In the genomic region with DNA sequence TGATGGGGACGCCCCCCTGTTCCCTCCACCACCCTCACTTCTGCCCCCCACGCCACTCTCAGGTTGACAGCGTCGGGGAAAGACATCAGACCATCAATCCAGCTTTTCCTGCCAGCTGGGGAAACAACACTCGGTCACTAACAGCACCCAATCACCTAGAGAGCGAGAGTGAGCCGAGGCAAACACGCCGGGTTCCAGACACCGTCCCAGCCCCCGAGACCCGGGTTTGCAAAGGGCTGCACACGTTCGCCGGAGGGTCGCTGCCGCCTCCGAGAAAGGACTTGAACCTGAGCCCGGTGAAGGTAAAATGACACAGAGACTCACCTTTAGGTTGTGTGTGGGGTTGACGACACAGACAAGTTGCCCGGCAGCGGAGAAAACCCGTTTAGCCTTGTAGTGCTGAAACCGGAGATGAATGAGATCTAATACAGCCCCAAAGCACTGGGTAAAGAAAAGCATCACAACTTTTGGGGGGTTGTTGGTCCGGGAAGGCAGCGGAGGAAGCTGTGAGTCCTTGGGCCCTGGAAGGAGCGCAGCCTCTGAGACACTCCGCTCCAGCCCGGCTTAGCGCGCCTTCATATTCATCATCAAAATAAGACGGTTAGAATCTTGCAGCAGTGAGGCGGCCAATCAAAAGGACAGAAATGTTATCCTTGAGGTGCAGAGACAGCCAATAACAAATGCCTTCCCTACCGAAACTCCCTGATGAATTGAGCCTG, we compare ENCODE assay signal across 9 cellular contexts. TPM values are rescaled to one million over a fixed set of nuclear protein-coding genes. Genes with fewer than 3 reads are reported as not detected.
A peak's percentile ranks its signal among the peaks of the same experiment; 100 is the strongest.
DNase-seq lines count a peak whose midpoint lies in the region; ATAC-seq and TF ChIP-seq lines count a peak whose summit lies in the region.
"Had no signal": no experiment of that assay in that cellular context is flagged by ENCODE, and none has a peak within 500 bp of the region (broad histone marks: within the 10 kb centered on the region; RNA-seq: fewer than 3 reads in every experiment).

Gene SIAH3 (minus strand): TSS at position 583 of the 719 bp plus-strand sequence. CDS start 124 bp downstream, at position 459.

- H3K18ac ChIP-seq in neuronal stem cell (ENCODE audit: low read length): peak within 1 kb of the TSS; percentile 58

- H3K4me3 ChIP-seq in epithelial cell of esophagus (ENCODE audit: low read length) (peak within 1 kb of the TSS; percentile 42), neuronal stem cell (ENCODE audit: low read length in 2 of 2) (peak within 1 kb of the TSS; percentile 12 to 75)

- H3K9ac ChIP-seq in neuronal stem cell (ENCODE audit: low read depth, low read length, poor library complexity): peak within 1 kb of the TSS; percentile 45

- H3K27me3 ChIP-seq in neuronal stem cell (ENCODE audit: control insufficient read depth in 3 of 3, insufficient read depth in 3 of 3, low read depth in 1 of 3, low read length in 3 of 3): peaks cover 5 to 30% (median 24%) of the 10 kb centered on the region in 3 experiments

- H2BK12ac ChIP-seq in neuronal stem cell (ENCODE audit: low read length): no peak within 1 kb of the TSS

- H4K91ac ChIP-seq in neuronal stem cell (ENCODE audit: low read depth, low read length, poor library complexity): peak within 1 kb of the TSS; percentile 85

- no peak within 1 kb of the TSS for H2BK120ac ChIP-seq in neuronal stem cell (ENCODE audit: low read depth, low read length)

- H2BK15ac ChIP-seq in neuronal stem cell (ENCODE audit: low read length): peak within 1 kb of the TSS; percentile 32

- H2BK5ac ChIP-seq in neuronal stem cell (ENCODE audit: low read length): no peak within 1 kb of the TSS

- H2AFZ ChIP-seq in neuronal stem cell (ENCODE audit: low read length): peak within 1 kb of the TSS; percentile 78

- no peaks in the 10 kb centered on the region for H3K36me3 ChIP-seq in neuronal stem cell (replicated peaks in 1 of 2; ENCODE audit: control insufficient read depth in 2 of 2, insufficient read depth in 2 of 2, low read length in 2 of 2)

- no peaks in the 10 kb centered on the region for H3K79me1 ChIP-seq in neuronal stem cell (ENCODE audit: low read depth, low read length)

- H3K23ac ChIP-seq in neuronal stem cell (ENCODE audit: low read depth, low read length, poor library complexity): peak within 1 kb of the TSS; percentile 12

- H3K4me1 ChIP-seq in neuronal stem cell (ENCODE audit: control insufficient read depth in 2 of 2, insufficient read depth in 1 of 2, low read depth in 1 of 2, low read length in 2 of 2): peaks cover 17 to 36% of the 10 kb centered on the region in 2 donors

- H3K9me3 ChIP-seq in neuronal stem cell (replicated peaks in 1 of 2; ENCODE audit: control insufficient read depth in 2 of 2, insufficient read depth in 1 of 2, low read depth in 1 of 2, low read length in 2 of 2): peaks cover 2 to 7% of the 10 kb centered on the region in 2 donors

- no peak within 1 kb of the TSS for H3K27ac ChIP-seq in neuronal stem cell (replicated peaks; ENCODE audit: low read length)

- no CpG with 5 or more reads among the region's 34 CpGs for WGBS in neuronal stem cell (ENCODE audit: extremely low coverage in 2 of 2, insufficient read length in 2 of 2, insufficient replicate concordance in 1 of 2), 2 donors

- peak within 1 kb of the TSS; percentile 79 for H3K4me2 ChIP-seq in neuronal stem cell (ENCODE audit: insufficient read depth, low read length, poor library complexity, severe bottlenecking)

- no peak within 1 kb of the TSS for H4K8ac ChIP-seq in neuronal stem cell (ENCODE audit: low read depth, low read length)

- no peak within 1 kb of the TSS for H2AK5ac ChIP-seq in neuronal stem cell (ENCODE audit: low read depth, low read length)

- H3K4ac ChIP-seq in neuronal stem cell (ENCODE audit: low read length): no peak within 1 kb of the TSS

- H3K14ac ChIP-seq in neuronal stem cell (ENCODE audit: low read length): peak within 1 kb of the TSS; percentile 22

- no peak for TF ChIP-seq CTCF in epithelial cell of esophagus (IDR thresholded peaks at IDR 0.05; ENCODE audit: insufficient read depth, low read depth, low read length, missing control alignments)

- peak; percentile 40 for DNase-seq in Daoy (ENCODE audit: low read depth)
- peak; percentile 44 for DNase-seq in activated CD4-positive, alpha-beta T cell treated with anti-CD3 and anti-CD28 coated beads for 48 hours
- DNase-seq in epithelial cell of esophagus (ENCODE audit: low read depth): peak; percentile 55
- DNase-seq in neuronal stem cell (ENCODE audit: low spot score): no peak
- no peak for DNase-seq in NCI-H1105 (lab: John Stamatoyannopoulos, UW)
- no peak for DNase-seq in NOMO-1 (lab: John Stamatoyannopoulos, UW; ENCODE audit: unreplicated experiment in 2 of 2)

- no peak for ATAC-seq in HG02623 (IDR thresholded peaks at IDR 0.05; ENCODE audit: unreplicated experiment)
- ATAC-seq in GM18519 (IDR thresholded peaks at IDR 0.05; ENCODE audit: low FRiP score, unreplicated experiment): no peak

RNA-seq across cellular contexts. Expression of gene SIAH3, which starts in this region (rescaled TPM):
- total RNA-seq in Daoy (2014; rRNA removed; shearing (Covaris generic)): 0.06 and 0.12 TPM in 2 replicates
- 0.01 TPM for polyA plus RNA-seq in neuronal stem cell (2013, experiment 1 of 2)
- polyA plus RNA-seq in neuronal stem cell (2013, experiment 2 of 2): 0.01 TPM
- total RNA-seq: dermis microvascular lymphatic vessel endothelial cell had no signal

Comparison
In these comparisons a context has a peak if more than half of its experiments do, and no peak if none do; other contexts are left out.
1. Peak in DNase-seq in Daoy; RNA of the gene not detected or under 1 TPM.
2. DNase-seq: peak in activated CD4-positive, alpha-beta T cell treated with anti-CD3 and anti-CD28 coated beads for 48 hours (single experiment) and epithelial cell of esophagus (single experiment); none in neuronal stem cell (single experiment), NCI-H1105 (single experiment) and NOMO-1 (0 of 2).